29 cellular contexts compared by ENCODE assay signal in genomic region chr17:18954321-18954720, GRCh38. TPM values are rescaled to one million over a fixed set of nuclear protein-coding genes. Genes with fewer than 3 reads are reported as not detected.
A peak's percentile ranks its signal among the peaks of the same experiment; 100 is the strongest.
DNase-seq lines count a peak whose midpoint lies in the region; ATAC-seq and TF ChIP-seq lines count a peak whose summit lies in the region.
"Had no signal": no experiment of that assay in that cellular context is flagged by ENCODE, and none has a peak within 500 bp of the region (broad histone marks: within the 10 kb centered on the region; RNA-seq: fewer than 3 reads in every experiment).

No MANE protein-coding gene starts in this region.

- ATAC-seq in CD4-positive, CD25-positive, alpha-beta regulatory T cell (ENCODE audit: low read depth in 2 of 2): no peak
- ATAC-seq in CD8-positive, alpha-beta T cell: no peak
- no peak for ATAC-seq in central memory CD8-positive, alpha-beta T cell (replicated peaks; ENCODE audit: extremely low read depth, poor library complexity, severe bottlenecking)
- ATAC-seq in HG03175 (IDR thresholded peaks at IDR 0.05; ENCODE audit: unreplicated experiment): no peak
- ATAC-seq: left lung, sciatic nerve had no signal

- H3K9me3 Mint-ChIP-seq in CD4-positive, CD25-positive, alpha-beta regulatory T cell: no peaks in the 10 kb centered on the region
- no peaks in the 10 kb centered on the region for H3K9me3 Mint-ChIP-seq in CD8-positive, alpha-beta T cell
- no peaks in the 10 kb centered on the region for H3K9me3 Mint-ChIP-seq in central memory CD8-positive, alpha-beta T cell
- no peaks in the 10 kb centered on the region for H3K9me3 Mint-ChIP-seq in neural progenitor cell
- H3K9me3 Mint-ChIP-seq: dendritic cell treated with granulocyte-macrophage colony-stimulating factor and Interleukin-4, amounts not matched to agents 40 ng/mL and 50 ng/mL, for 4 days had no signal

- peaks cover 4% of the 10 kb centered on the region for H3K27me3 Mint-ChIP-seq in CD4-positive, CD25-positive, alpha-beta regulatory T cell
- no peaks in the 10 kb centered on the region for H3K27me3 Mint-ChIP-seq in CD8-positive, alpha-beta T cell (ENCODE audit: low read depth)
- peaks cover 15% of the 10 kb centered on the region for H3K27me3 Mint-ChIP-seq in central memory CD8-positive, alpha-beta T cell
- peaks cover 4% of the 10 kb centered on the region for H3K27me3 Mint-ChIP-seq in neural progenitor cell (ENCODE audit: insufficient read depth, low read depth)

- no peak overlapping the region for H3K4me2 ChIP-seq in neural progenitor cell
- H3K4me2 ChIP-seq in PC-9: no peak overlapping the region

- no peak overlapping the region for H3K4me3 ChIP-seq in CD4-positive, CD25-positive, alpha-beta regulatory T cell (ENCODE audit: low read depth, low read length)
- no peak overlapping the region for H3K4me3 ChIP-seq in CD8-positive, alpha-beta T cell (ENCODE audit: low read depth, low read length)
- H3K4me3 ChIP-seq in neural progenitor cell (no peak overlapping the region), PC-9 (no peak overlapping the region)
- H3K4me3 ChIP-seq: esophagus muscularis mucosa, left lung, prostate gland, SK-N-MC, tibial nerve had no signal

- H3F3A ChIP-seq in neural progenitor cell (ENCODE audit: low read depth) (no peaks in the 10 kb centered on the region), PC-9 (ENCODE audit: insufficient read depth, low read depth) (no peaks in the 10 kb centered on the region)

- BruUV-seq in PC-9 (replicated peaks; lab: Mats Ljungman, UMichigan): no TSS peak

- H3K79me2 ChIP-seq in neural progenitor cell (ENCODE audit: low read depth): no peaks in the 10 kb centered on the region
- H3K79me2 ChIP-seq in PC-9 (ENCODE audit: low read depth): no peaks in the 10 kb centered on the region

- POLR2A ChIA-PET in CD8-positive, alpha-beta T cell (lab: Charles Lee): interaction anchor here (1.6 kb wide), 1 partner anchor 53 kb away, joined by 4 read pairs; no protein-coding TSS in a partner anchor
- POLR2A ChIA-PET in PC-9 (lab: Charles Lee; ENCODE audit: unreplicated experiment): no interaction called here

- H4K20me1 ChIP-seq in neural progenitor cell (ENCODE audit: low read depth) (no peaks in the 10 kb centered on the region), PC-9 (ENCODE audit: insufficient read depth) (no peaks in the 10 kb centered on the region)

- H3K27ac ChIP-seq in CD4-positive, CD25-positive, alpha-beta regulatory T cell (ENCODE audit: insufficient read depth, low read length, poor library complexity, severe bottlenecking): no peak overlapping the region
- no peak overlapping the region for H3K27ac ChIP-seq in CD8-positive, alpha-beta T cell (ENCODE audit: low read depth, low read length)
- no peak overlapping the region for H3K27ac ChIP-seq in neural progenitor cell
- H3K27ac ChIP-seq in PC-9: no peak overlapping the region
- H3K27ac ChIP-seq: esophagus muscularis mucosa, left lung, neutrophil, prostate gland, SK-N-MC, tibial nerve had no signal

- peak overlapping the region; percentile 12 to 58 (median 42) for H3K4me3 Mint-ChIP-seq in CD4-positive, CD25-positive, alpha-beta regulatory T cell
- H3K4me3 Mint-ChIP-seq in CD8-positive, alpha-beta T cell: no peak overlapping the region
- peak overlapping the region; percentile 13 for H3K4me3 Mint-ChIP-seq in central memory CD8-positive, alpha-beta T cell
- no peak overlapping the region for H3K4me3 Mint-ChIP-seq in neural progenitor cell
- H3K4me3 Mint-ChIP-seq: dendritic cell treated with granulocyte-macrophage colony-stimulating factor and Interleukin-4, amounts not matched to agents 40 ng/mL and 50 ng/mL, for 4 days had no signal

- no peaks in the 10 kb centered on the region for H3K36me3 Mint-ChIP-seq in CD4-positive, CD25-positive, alpha-beta regulatory T cell
- H3K36me3 Mint-ChIP-seq in CD8-positive, alpha-beta T cell: no peaks in the 10 kb centered on the region
- no peaks in the 10 kb centered on the region for H3K36me3 Mint-ChIP-seq in central memory CD8-positive, alpha-beta T cell (ENCODE audit: insufficient read depth)
- no peaks in the 10 kb centered on the region for H3K36me3 Mint-ChIP-seq in neural progenitor cell

- CTCF ChIA-PET in CD8-positive, alpha-beta T cell (lab: Charles Lee): interaction anchor here (1.0 kb wide), 1 partner anchor 9 kb away, joined by 3 read pairs; no protein-coding TSS in a partner anchor
- CTCF ChIA-PET in PC-9 (lab: Charles Lee): no interaction called here

- H3K9me3 ChIP-seq in CD4-positive, CD25-positive, alpha-beta regulatory T cell (ENCODE audit: control insufficient read depth in 2 of 2, low read length in 2 of 2): no peaks in the 10 kb centered on the region
- no peaks in the 10 kb centered on the region for H3K9me3 ChIP-seq in CD8-positive, alpha-beta T cell (ENCODE audit: low read length)
- no peaks in the 10 kb centered on the region for H3K9me3 ChIP-seq in neural progenitor cell (ENCODE audit: low read depth)
- no peaks in the 10 kb centered on the region for H3K9me3 ChIP-seq in PC-9 (ENCODE audit: insufficient read depth, low read depth)
- H3K9me3 ChIP-seq: esophagus muscularis mucosa, left lung, neutrophil, prostate gland, tibial nerve had no signal

- H3K9ac ChIP-seq in neural progenitor cell: no peak overlapping the region

- H3K4me1 Mint-ChIP-seq in CD4-positive, CD25-positive, alpha-beta regulatory T cell: peaks cover 14 to 60% (median 19%) of the 10 kb centered on the region in 4 donors
- peaks cover 44% of the 10 kb centered on the region for H3K4me1 Mint-ChIP-seq in CD8-positive, alpha-beta T cell (ENCODE audit: low read depth)
- peaks cover 15% of the 10 kb centered on the region for H3K4me1 Mint-ChIP-seq in central memory CD8-positive, alpha-beta T cell
- no peaks in the 10 kb centered on the region for H3K4me1 Mint-ChIP-seq in neural progenitor cell

- intact Hi-C loops in CD8-positive, alpha-beta T cell (cut with DNase I, micrococcal nuclease): loop anchor here in 1 of 2 experiments (2.0 kb wide), 1 partner anchor 34 kb away; no protein-coding TSS in a partner anchor
- intact Hi-C loops in PC-9 (cut with micrococcal nuclease; ENCODE audit: unreplicated experiment): no loop called here

- H3K9me2 ChIP-seq in PC-9 (ENCODE audit: insufficient read depth): no peaks in the 10 kb centered on the region

- H3K4me1 ChIP-seq in CD4-positive, CD25-positive, alpha-beta regulatory T cell (ENCODE audit: control insufficient read depth, insufficient read depth, low read length, poor library complexity, severe bottlenecking): peaks cover 24% of the 10 kb centered on the region
- peaks cover 32% of the 10 kb centered on the region for H3K4me1 ChIP-seq in CD8-positive, alpha-beta T cell (ENCODE audit: insufficient read depth, low read length)
- H3K4me1 ChIP-seq in neural progenitor cell: no peaks in the 10 kb centered on the region
- H3K4me1 ChIP-seq in PC-9 (replicated peaks; ENCODE audit: insufficient read depth): no peaks in the 10 kb centered on the region
- H3K4me1 ChIP-seq: left lung, prostate gland, tibial nerve had no signal

- H3K27me3 ChIP-seq in CD4-positive, CD25-positive, alpha-beta regulatory T cell (ENCODE audit: control insufficient read depth, insufficient read depth, low read length): no peaks in the 10 kb centered on the region
- H3K27me3 ChIP-seq in CD8-positive, alpha-beta T cell (ENCODE audit: insufficient read depth, low read length): no peaks in the 10 kb centered on the region
- H3K27me3 ChIP-seq in neural progenitor cell (no peaks in the 10 kb centered on the region), PC-9 (ENCODE audit: insufficient read depth, low read depth) (peaks cover 5% of the 10 kb centered on the region; the same call in 1 of the 2 replicates)
- H3K27me3 ChIP-seq: esophagus muscularis mucosa, left lung, neutrophil, tibial nerve had no signal

- H2AFZ ChIP-seq in neural progenitor cell (replicated peaks) (no peak overlapping the region), PC-9 (no peak overlapping the region)

- DNase-seq in CD4-positive, CD25-positive, alpha-beta regulatory T cell: no peak
- no peak for DNase-seq in CD8-positive, alpha-beta T cell
- DNase-seq in central memory CD8-positive, alpha-beta T cell (ENCODE audit: low spot score in 2 of 2): no peak
- DNase-seq in neural progenitor cell (ENCODE audit: low spot score) (no peak), PC-9 (no peak), NCI-H748 (lab: John Stamatoyannopoulos, UW; ENCODE audit: unreplicated experiment) (no peak)
- DNase-seq: activated CD4-positive, alpha-beta T cell treated with anti-CD3 and anti-CD28 coated beads for 1 hour; activated effector memory CD4-positive, alpha-beta T cell treated with anti-CD3 and anti-CD28 coated beads, Interleukin-2, amount 50 U/mL, for 16 hours; C1 segment of cervical spinal cord; central memory CD4-positive, alpha-beta T cell; foreskin fibroblast; GOT3; left lung; mesenchymal stem cell; NCI-H1048; NCI-H1694 treated with DMSO at 0.1 percent for 48 hours; stimulated activated CD4-positive, alpha-beta T cell treated with anti-CD3 and anti-CD28 coated beads, Interleukin-12 subunit alpha, Interleukin-12 subunit beta, amount 100 ng/mL, for 4 hours; stimulated activated CD4-positive, alpha-beta T cell treated with anti-CD3 and anti-CD28 coated beads, Interleukin-2, amount 100 ng/mL, for 48 hours had no signal

- H3K27ac Mint-ChIP-seq in CD4-positive, CD25-positive, alpha-beta regulatory T cell: peak overlapping the region; percentile 56 to 91 (median 78)
- H3K27ac Mint-ChIP-seq in CD8-positive, alpha-beta T cell: peak overlapping the region; percentile 58
- H3K27ac Mint-ChIP-seq in central memory CD8-positive, alpha-beta T cell (ENCODE audit: low read depth): peak overlapping the region; percentile 54
- H3K27ac Mint-ChIP-seq in neural progenitor cell: peak overlapping the region; percentile 33
- H3K27ac Mint-ChIP-seq: dendritic cell treated with granulocyte-macrophage colony-stimulating factor and Interleukin-4, amounts not matched to agents 40 ng/mL and 50 ng/mL, for 4 days had no signal

- no peak for TF ChIP-seq CTCF in CD8-positive, alpha-beta T cell (IDR thresholded peaks at IDR 0.05)
- TF ChIP-seq CTCF in neural progenitor cell (IDR thresholded peaks at IDR 0.05) (no peak), PC-9 (conservative IDR thresholded peaks at IDR 0.05) (no peak)

- H3K36me3 ChIP-seq in CD4-positive, CD25-positive, alpha-beta regulatory T cell (ENCODE audit: control insufficient read depth, insufficient read depth, low read length): no peaks in the 10 kb centered on the region
- no peaks in the 10 kb centered on the region for H3K36me3 ChIP-seq in CD8-positive, alpha-beta T cell (ENCODE audit: insufficient read depth, low read length)
- H3K36me3 ChIP-seq in neural progenitor cell: no peaks in the 10 kb centered on the region
- no peaks in the 10 kb centered on the region for H3K36me3 ChIP-seq in PC-9 (ENCODE audit: low read depth)
- H3K36me3 ChIP-seq: esophagus muscularis mucosa, left lung, neutrophil, prostate gland, tibial nerve had no signal

RNA-seq across cellular contexts. Expression of gene SLC5A10, which starts 2.4 kb away (rescaled TPM):
- not detected for total RNA-seq in CD4-positive, CD25-positive, alpha-beta regulatory T cell
- under 1 TPM; 0.05 to 0.23 (median 0.16) TPM for polyA plus RNA-seq in CD4-positive, CD25-positive, alpha-beta regulatory T cell
- not detected for total RNA-seq in CD8-positive, alpha-beta T cell
- total RNA-seq in neural progenitor cell (ENCODE audit: low replicate concordance): not detected in 2 replicates
- total RNA-seq in PC-9 (2021): 0.08 and 0.17 TPM in 2 replicates
- total RNA-seq: esophagus muscularis mucosa; HT1080; left lung; NCI-H460; prostate gland; sciatic nerve; T-helper 2 cell treated with Interferon-gamma antibody and Interleukin-4, amounts not matched to agents 100 ng/mL and 5 ng/mL, for 36 hours; tibial nerve had no signal

RNA-seq across cellular contexts. Expression of gene FAM83G, which starts 50.2 kb away (rescaled TPM):
- total RNA-seq in CD4-positive, CD25-positive, alpha-beta regulatory T cell: 10.7 TPM
- polyA plus RNA-seq in CD4-positive, CD25-positive, alpha-beta regulatory T cell: 1 to 10 TPM; 3.7 to 6.2 (median 5.3) TPM
- 1 to 10 TPM; 3.5 to 4.1 TPM for total RNA-seq in CD8-positive, alpha-beta T cell
- 9.9 and 24.3 TPM in 2 replicates for total RNA-seq in neural progenitor cell (ENCODE audit: low replicate concordance)
- 30.2 and 30.4 TPM in 2 replicates for total RNA-seq in PC-9 (2021)

Comparison
In these comparisons a context has a peak if more than half of its experiments do, and no peak if none do; other contexts are left out.
1. H3K4me3 Mint-ChIP-seq: peak in CD4-positive, CD25-positive, alpha-beta regulatory T cell (4 of 4) and central memory CD8-positive, alpha-beta T cell (single experiment); none in CD8-positive, alpha-beta T cell (single experiment) and neural progenitor cell (single experiment).
2. Peak in every context shown above with its lines, with median percentiles within 50 percentile points of each other: H3K27ac Mint-ChIP-seq.